ENCODE assay signal across 1 cellular context in the genomic region with DNA sequence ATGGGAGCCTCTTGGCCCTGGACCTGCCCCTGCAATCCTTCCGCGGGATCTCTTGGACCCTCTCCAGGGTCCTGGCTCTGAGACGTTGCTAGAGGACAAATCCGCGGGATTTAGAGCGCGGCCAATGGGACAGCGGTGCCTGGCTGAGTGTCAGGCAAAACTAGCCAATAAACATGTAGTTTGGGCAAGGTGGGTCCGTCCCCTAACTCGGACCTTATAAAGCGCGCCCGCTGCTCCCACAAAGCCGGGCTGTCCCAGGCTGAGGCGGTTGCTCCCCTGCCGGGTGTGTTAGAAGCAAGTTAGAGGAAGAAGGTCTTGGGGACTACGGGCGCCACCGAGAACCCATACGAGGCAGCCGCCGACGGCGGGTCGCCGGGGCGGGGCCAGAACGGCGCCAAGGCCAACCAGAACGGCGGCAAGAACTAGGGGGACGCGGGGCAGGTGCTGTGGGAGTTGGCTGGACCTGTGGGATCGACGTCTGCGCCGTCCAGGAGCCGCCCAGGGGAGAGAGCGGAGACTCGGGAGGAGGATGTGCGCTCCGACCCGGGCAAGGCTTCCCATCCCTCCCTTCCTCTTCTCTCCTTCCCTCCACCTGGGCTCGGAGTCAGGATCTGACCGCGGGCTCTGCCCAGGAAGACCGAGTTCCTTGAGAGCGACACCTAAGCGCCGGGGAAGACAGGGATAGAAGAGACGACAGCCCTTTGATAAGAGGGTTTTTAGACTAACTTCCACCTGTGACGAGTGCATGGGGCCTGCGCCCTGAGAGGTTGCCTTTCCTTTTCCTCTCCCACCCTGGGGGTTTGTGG.
TF ChIP-seq lines count a peak whose summit lies in the region.

No MANE protein-coding gene starts in this region.

TF ChIP-seq in HEK293, 187 proteins besides CTCF, POLR2A, EP300 and RAD21 (continued from another document and continues in another):
- TF ChIP-seq, protein P1, sequence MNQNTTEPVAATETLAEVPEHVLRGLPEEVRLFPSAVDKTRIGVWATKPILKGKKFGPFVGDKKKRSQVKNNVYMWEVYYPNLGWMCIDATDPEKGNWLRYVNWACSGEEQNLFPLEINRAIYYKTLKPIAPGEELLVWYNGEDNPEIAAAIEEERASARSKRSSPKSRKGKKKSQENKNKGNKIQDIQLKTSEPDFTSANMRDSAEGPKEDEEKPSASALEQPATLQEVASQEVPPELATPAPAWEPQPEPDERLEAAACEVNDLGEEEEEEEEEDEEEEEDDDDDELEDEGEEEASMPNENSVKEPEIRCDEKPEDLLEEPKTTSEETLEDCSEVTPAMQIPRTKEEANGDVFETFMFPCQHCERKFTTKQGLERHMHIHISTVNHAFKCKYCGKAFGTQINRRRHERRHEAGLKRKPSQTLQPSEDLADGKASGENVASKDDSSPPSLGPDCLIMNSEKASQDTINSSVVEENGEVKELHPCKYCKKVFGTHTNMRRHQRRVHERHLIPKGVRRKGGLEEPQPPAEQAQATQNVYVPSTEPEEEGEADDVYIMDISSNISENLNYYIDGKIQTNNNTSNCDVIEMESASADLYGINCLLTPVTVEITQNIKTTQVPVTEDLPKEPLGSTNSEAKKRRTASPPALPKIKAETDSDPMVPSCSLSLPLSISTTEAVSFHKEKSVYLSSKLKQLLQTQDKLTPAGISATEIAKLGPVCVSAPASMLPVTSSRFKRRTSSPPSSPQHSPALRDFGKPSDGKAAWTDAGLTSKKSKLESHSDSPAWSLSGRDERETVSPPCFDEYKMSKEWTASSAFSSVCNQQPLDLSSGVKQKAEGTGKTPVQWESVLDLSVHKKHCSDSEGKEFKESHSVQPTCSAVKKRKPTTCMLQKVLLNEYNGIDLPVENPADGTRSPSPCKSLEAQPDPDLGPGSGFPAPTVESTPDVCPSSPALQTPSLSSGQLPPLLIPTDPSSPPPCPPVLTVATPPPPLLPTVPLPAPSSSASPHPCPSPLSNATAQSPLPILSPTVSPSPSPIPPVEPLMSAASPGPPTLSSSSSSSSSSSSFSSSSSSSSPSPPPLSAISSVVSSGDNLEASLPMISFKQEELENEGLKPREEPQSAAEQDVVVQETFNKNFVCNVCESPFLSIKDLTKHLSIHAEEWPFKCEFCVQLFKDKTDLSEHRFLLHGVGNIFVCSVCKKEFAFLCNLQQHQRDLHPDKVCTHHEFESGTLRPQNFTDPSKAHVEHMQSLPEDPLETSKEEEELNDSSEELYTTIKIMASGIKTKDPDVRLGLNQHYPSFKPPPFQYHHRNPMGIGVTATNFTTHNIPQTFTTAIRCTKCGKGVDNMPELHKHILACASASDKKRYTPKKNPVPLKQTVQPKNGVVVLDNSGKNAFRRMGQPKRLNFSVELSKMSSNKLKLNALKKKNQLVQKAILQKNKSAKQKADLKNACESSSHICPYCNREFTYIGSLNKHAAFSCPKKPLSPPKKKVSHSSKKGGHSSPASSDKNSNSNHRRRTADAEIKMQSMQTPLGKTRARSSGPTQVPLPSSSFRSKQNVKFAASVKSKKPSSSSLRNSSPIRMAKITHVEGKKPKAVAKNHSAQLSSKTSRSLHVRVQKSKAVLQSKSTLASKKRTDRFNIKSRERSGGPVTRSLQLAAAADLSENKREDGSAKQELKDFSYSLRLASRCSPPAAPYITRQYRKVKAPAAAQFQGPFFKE (tag by site-specific recombination; IDR thresholded peaks at IDR 0.05; ENCODE audit: borderline replicate concordance) = no peak
- TF ChIP-seq ZNF175 (tag by site-specific recombination; IDR thresholded peaks at IDR 0.05) (no peak), OSR2 (tag by site-specific recombination; IDR thresholded peaks at IDR 0.05) (no peak), SP3 (tag by site-specific recombination; IDR thresholded peaks at IDR 0.05) (peak; percentile 63), TCF7L2 (IDR thresholded peaks at IDR 0.05; ENCODE audit: borderline replicate concordance, low read depth, low read length) (no peak), ZFHX2 (tag by site-specific recombination; conservative IDR thresholded peaks at IDR 0.05) (no peak), KLF8 (tag by site-specific recombination; IDR thresholded peaks at IDR 0.05) (peak; percentile 55; the same call in 1 of the 2 replicates), ZNF785 (tag by site-specific recombination; IDR thresholded peaks at IDR 0.05) (no peak), GLIS1 (tag by site-specific recombination; IDR thresholded peaks at IDR 0.05) (peak; percentile 64), ZFP37 (tag by site-specific recombination; IDR thresholded peaks at IDR 0.05) (peak; percentile 49; the same call in 1 of the 2 replicates), ZNF747 (tag by site-specific recombination; IDR thresholded peaks at IDR 0.05) (no peak), ZNF133 (tag by site-specific recombination; IDR thresholded peaks at IDR 0.05) (no peak), ZNF112 (tag by site-specific recombination; IDR thresholded peaks at IDR 0.05) (no peak), ZNF560 (tag by site-specific recombination; IDR thresholded peaks at IDR 0.05; ENCODE audit: borderline replicate concordance) (no peak), ZNF677 (tag by site-specific recombination; IDR thresholded peaks at IDR 0.05) (no peak), ZNF423 (tag by site-specific recombination; IDR thresholded peaks at IDR 0.05) (no peak; the same call in 1 of the 2 replicates), ZNF146 (tag by site-specific recombination; IDR thresholded peaks at IDR 0.05) (no peak), YY1 (tag by site-specific recombination; IDR thresholded peaks at IDR 0.05) (no peak), ZNF174 (tag by site-specific recombination; IDR thresholded peaks at IDR 0.05) (no peak), SP7 (tag by site-specific recombination; IDR thresholded peaks at IDR 0.05) (no peak), ZNF544 (tag by site-specific recombination; IDR thresholded peaks at IDR 0.05) (no peak), ZNF585B (tag by site-specific recombination; IDR thresholded peaks at IDR 0.05) (no peak), KLF10 (tag by site-specific recombination; IDR thresholded peaks at IDR 0.05) (no peak), ZNF391 (tag by site-specific recombination; IDR thresholded peaks at IDR 0.05; ENCODE audit: borderline replicate concordance, low read depth) (no peak), ZNF433 (tag by site-specific recombination; IDR thresholded peaks at IDR 0.05; ENCODE audit: low read depth) (no peak), ZNF555 (tag by site-specific recombination; conservative IDR thresholded peaks at IDR 0.05) (no peak), HOXA7 (CRISPR knock-in tag; IDR thresholded peaks at IDR 0.05; ENCODE audit: borderline replicate concordance) (no peak), ZNF416 (tag by site-specific recombination; IDR thresholded peaks at IDR 0.05) (no peak)
- TF ChIP-seq, protein P2, sequence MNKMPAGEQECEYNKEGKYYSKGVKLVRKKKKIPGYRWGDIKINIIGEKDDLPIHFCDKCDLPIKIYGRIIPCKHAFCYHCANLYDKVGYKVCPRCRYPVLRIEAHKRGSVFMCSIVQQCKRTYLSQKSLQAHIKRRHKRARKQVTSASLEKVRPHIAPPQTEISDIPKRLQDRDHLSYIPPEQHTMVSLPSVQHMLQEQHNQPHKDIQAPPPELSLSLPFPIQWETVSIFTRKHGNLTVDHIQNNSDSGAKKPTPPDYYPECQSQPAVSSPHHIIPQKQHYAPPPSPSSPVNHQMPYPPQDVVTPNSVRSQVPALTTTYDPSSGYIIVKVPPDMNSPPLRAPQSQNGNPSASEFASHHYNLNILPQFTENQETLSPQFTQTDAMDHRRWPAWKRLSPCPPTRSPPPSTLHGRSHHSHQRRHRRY (tag by site-specific recombination; IDR thresholded peaks at IDR 0.05) = no peak
- TF ChIP-seq, protein P3, sequence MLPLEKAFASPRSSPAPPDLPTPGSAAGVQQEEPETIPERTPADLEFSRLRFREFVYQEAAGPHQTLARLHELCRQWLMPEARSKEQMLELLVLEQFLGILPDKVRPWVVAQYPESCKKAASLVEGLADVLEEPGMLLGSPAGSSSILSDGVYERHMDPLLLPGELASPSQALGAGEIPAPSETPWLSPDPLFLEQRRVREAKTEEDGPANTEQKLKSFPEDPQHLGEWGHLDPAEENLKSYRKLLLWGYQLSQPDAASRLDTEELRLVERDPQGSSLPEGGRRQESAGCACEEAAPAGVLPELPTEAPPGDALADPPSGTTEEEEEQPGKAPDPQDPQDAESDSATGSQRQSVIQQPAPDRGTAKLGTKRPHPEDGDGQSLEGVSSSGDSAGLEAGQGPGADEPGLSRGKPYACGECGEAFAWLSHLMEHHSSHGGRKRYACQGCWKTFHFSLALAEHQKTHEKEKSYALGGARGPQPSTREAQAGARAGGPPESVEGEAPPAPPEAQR (tag by site-specific recombination; IDR thresholded peaks at IDR 0.05) = no peak
- TF ChIP-seq, protein P4, sequence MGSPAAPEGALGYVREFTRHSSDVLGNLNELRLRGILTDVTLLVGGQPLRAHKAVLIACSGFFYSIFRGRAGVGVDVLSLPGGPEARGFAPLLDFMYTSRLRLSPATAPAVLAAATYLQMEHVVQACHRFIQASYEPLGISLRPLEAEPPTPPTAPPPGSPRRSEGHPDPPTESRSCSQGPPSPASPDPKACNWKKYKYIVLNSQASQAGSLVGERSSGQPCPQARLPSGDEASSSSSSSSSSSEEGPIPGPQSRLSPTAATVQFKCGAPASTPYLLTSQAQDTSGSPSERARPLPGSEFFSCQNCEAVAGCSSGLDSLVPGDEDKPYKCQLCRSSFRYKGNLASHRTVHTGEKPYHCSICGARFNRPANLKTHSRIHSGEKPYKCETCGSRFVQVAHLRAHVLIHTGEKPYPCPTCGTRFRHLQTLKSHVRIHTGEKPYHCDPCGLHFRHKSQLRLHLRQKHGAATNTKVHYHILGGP (tag by site-specific recombination; IDR thresholded peaks at IDR 0.05) = no peak
- TF ChIP-seq, protein P5, sequence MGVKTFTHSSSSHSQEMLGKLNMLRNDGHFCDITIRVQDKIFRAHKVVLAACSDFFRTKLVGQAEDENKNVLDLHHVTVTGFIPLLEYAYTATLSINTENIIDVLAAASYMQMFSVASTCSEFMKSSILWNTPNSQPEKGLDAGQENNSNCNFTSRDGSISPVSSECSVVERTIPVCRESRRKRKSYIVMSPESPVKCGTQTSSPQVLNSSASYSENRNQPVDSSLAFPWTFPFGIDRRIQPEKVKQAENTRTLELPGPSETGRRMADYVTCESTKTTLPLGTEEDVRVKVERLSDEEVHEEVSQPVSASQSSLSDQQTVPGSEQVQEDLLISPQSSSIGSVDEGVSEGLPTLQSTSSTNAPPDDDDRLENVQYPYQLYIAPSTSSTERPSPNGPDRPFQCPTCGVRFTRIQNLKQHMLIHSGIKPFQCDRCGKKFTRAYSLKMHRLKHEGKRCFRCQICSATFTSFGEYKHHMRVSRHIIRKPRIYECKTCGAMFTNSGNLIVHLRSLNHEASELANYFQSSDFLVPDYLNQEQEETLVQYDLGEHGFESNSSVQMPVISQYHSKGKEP (tag by site-specific recombination; IDR thresholded peaks at IDR 0.05) = no peak
- TF ChIP-seq, protein P6, sequence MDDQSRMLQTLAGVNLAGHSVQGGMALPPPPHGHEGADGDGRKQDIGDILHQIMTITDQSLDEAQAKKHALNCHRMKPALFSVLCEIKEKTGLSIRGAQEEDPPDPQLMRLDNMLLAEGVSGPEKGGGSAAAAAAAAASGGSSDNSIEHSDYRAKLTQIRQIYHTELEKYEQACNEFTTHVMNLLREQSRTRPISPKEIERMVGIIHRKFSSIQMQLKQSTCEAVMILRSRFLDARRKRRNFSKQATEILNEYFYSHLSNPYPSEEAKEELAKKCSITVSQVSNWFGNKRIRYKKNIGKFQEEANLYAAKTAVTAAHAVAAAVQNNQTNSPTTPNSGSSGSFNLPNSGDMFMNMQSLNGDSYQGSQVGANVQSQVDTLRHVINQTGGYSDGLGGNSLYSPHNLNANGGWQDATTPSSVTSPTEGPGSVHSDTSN (CRISPR knock-in tag; IDR thresholded peaks at IDR 0.05) = peak; percentile 93
- TF ChIP-seq, protein P7, sequence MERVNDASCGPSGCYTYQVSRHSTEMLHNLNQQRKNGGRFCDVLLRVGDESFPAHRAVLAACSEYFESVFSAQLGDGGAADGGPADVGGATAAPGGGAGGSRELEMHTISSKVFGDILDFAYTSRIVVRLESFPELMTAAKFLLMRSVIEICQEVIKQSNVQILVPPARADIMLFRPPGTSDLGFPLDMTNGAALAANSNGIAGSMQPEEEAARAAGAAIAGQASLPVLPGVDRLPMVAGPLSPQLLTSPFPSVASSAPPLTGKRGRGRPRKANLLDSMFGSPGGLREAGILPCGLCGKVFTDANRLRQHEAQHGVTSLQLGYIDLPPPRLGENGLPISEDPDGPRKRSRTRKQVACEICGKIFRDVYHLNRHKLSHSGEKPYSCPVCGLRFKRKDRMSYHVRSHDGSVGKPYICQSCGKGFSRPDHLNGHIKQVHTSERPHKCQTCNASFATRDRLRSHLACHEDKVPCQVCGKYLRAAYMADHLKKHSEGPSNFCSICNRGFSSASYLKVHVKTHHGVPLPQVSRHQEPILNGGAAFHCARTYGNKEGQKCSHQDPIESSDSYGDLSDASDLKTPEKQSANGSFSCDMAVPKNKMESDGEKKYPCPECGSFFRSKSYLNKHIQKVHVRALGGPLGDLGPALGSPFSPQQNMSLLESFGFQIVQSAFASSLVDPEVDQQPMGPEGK (tag by site-specific recombination; IDR thresholded peaks at IDR 0.05) = peak; percentile 47
- TF ChIP-seq, protein P8, sequence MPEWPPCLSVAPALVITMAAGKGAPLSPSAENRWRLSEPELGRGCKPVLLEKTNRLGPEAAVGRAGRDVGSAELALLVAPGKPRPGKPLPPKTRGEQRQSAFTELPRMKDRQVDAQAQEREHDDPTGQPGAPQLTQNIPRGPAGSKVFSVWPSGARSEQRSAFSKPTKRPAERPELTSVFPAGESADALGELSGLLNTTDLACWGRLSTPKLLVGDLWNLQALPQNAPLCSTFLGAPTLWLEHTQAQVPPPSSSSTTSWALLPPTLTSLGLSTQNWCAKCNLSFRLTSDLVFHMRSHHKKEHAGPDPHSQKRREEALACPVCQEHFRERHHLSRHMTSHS (tag by site-specific recombination; IDR thresholded peaks at IDR 0.05) = no peak
- TF ChIP-seq, protein P9, sequence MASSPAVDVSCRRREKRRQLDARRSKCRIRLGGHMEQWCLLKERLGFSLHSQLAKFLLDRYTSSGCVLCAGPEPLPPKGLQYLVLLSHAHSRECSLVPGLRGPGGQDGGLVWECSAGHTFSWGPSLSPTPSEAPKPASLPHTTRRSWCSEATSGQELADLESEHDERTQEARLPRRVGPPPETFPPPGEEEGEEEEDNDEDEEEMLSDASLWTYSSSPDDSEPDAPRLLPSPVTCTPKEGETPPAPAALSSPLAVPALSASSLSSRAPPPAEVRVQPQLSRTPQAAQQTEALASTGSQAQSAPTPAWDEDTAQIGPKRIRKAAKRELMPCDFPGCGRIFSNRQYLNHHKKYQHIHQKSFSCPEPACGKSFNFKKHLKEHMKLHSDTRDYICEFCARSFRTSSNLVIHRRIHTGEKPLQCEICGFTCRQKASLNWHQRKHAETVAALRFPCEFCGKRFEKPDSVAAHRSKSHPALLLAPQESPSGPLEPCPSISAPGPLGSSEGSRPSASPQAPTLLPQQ (tag by site-specific recombination; IDR thresholded peaks at IDR 0.05) = 0 out of 2 replicates have a peak, but pooled peaks have one; percentile 12
- TF ChIP-seq, protein P10, sequence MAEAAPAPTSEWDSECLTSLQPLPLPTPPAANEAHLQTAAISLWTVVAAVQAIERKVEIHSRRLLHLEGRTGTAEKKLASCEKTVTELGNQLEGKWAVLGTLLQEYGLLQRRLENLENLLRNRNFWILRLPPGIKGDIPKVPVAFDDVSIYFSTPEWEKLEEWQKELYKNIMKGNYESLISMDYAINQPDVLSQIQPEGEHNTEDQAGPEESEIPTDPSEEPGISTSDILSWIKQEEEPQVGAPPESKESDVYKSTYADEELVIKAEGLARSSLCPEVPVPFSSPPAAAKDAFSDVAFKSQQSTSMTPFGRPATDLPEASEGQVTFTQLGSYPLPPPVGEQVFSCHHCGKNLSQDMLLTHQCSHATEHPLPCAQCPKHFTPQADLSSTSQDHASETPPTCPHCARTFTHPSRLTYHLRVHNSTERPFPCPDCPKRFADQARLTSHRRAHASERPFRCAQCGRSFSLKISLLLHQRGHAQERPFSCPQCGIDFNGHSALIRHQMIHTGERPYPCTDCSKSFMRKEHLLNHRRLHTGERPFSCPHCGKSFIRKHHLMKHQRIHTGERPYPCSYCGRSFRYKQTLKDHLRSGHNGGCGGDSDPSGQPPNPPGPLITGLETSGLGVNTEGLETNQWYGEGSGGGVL (tag by site-specific recombination; IDR thresholded peaks at IDR 0.05) = no peak
